ENCODE assay signal across 8 cellular contexts in the genomic region with DNA sequence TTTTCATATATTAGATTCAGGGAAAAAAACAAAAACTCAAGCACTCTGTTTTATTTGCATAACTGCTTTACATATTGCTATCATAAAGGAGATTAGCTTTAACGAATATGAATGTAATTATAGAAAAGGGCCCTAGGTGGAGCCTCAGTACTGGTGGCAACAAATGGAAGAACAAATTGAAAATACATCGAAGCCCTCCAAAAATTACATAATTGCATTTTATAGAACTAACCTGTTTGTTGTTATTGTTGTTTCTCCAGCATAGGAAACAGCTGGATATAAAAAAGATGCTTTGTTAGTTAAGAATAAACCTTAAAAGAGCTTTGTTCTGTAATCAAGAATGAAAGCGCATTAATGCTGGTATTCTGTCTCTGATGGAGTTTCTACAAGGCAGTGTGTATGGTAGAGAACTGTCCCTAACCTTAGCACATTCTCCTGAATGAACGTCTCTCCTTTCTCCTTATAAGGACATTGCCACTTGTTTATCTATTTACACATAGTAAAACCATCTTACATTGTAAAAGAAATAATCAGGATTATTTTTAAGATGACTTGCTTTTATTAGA. TPM values are rescaled to one million over a fixed set of nuclear protein-coding genes. Genes with fewer than 3 reads are reported as not detected.
DNase-seq lines count a peak whose midpoint lies in the region; ATAC-seq and TF ChIP-seq lines count a peak whose summit lies in the region.

No MANE protein-coding gene starts in this region.

- no peak overlapping the region; the same call in 1 of the 2 replicates for H3K9ac ChIP-seq in HUES48 (ENCODE audit: low read depth, low read length)
- H3K9ac ChIP-seq in endodermal cell (ENCODE audit: extremely low read depth, low read length, poor library complexity, severe bottlenecking) = no peak overlapping the region

- H3K9me3 Mint-ChIP-seq in endodermal cell = no peaks in the 10 kb centered on the region
- no peaks in the 10 kb centered on the region for H3K9me3 Mint-ChIP-seq in naive B cell

- peak; percentile 82 for ATAC-seq in GM21381 (IDR thresholded peaks at IDR 0.05; ENCODE audit: unreplicated experiment)
- ATAC-seq in naive B cell (ENCODE audit: low read depth in 2 of 2) = peak; percentile 60 to 63

- H3K4me1 Mint-ChIP-seq in endodermal cell (peaks cover 58% of the 10 kb centered on the region), naive B cell (peaks cover 0 to 9% (median 0%) of the 10 kb centered on the region in 3 donors)

- DNase-seq in DMS79 (lab: John Stamatoyannopoulos, UW) (peak; percentile 43), OCI-M1 (lab: John Stamatoyannopoulos, UW) (peak; percentile 84), endodermal cell (no peak), naive B cell (peak; percentile 5), activated T-cell treated with anti-CD3 and anti-CD28 coated beads for 4 hours (no peak)
- no peak for DNase-seq in stimulated activated CD4-positive, alpha-beta T cell treated with anti-CD3 and anti-CD28 coated beads, Interleukin-4, amount 100 ng/mL, for 1 hour

- H3K27ac Mint-ChIP-seq in endodermal cell (peak overlapping the region; percentile 91), naive B cell (peak overlapping the region in 2 of 6 donors; percentile 2 to 31)

- no peaks in the 10 kb centered on the region for H3K27me3 Mint-ChIP-seq in endodermal cell (ENCODE audit: insufficient read depth)
- no peaks in the 10 kb centered on the region for H3K27me3 Mint-ChIP-seq in naive B cell

- peaks cover 58% of the 10 kb centered on the region for H3K4me1 ChIP-seq in HUES48 (ENCODE audit: control insufficient read depth, insufficient read depth, low read length)
- peaks cover 29% of the 10 kb centered on the region for H3K4me1 ChIP-seq in endodermal cell (ENCODE audit: control insufficient read depth, insufficient read depth, low read length)

- H3K36me3 Mint-ChIP-seq in endodermal cell (ENCODE audit: low read depth) (no peaks in the 10 kb centered on the region), naive B cell (no peaks in the 10 kb centered on the region)

- peak overlapping the region; percentile 36 for H3K4me3 ChIP-seq in HUES48 (ENCODE audit: low read depth, low read length)
- peak overlapping the region; percentile 49 for H3K4me3 ChIP-seq in endodermal cell (ENCODE audit: low read length)

- H3K27ac ChIP-seq in HUES48 (ENCODE audit: low read depth, low read length) (peak overlapping the region; percentile 81), endodermal cell (ENCODE audit: low read depth, low read length) (no peak overlapping the region)

- 44% methylated on average over 4 of the region's 4 CpGs; no CpG with 5 or more reads in 1 of the 2 experiments for WGBS in endodermal cell (ENCODE audit: insufficient coverage in 1 of 2, insufficient read length in 1 of 2), 2 experiments

- H3K4me3 Mint-ChIP-seq in endodermal cell = peak overlapping the region; percentile 26
- peak overlapping the region in 2 of 8 donors; percentile 9 to 17 for H3K4me3 Mint-ChIP-seq in naive B cell

- TF ChIP-seq CTCF in endodermal cell (conservative IDR thresholded peaks at IDR 0.05) = peak; percentile 80

- H3K27me3 ChIP-seq in HUES48 (ENCODE audit: control insufficient read depth, insufficient read depth, low read length) (no peaks in the 10 kb centered on the region), endodermal cell (ENCODE audit: control insufficient read depth, insufficient read depth, low read length, poor library complexity, severe bottlenecking) (no peaks in the 10 kb centered on the region)

- H3K9me3 ChIP-seq in HUES48 (ENCODE audit: control insufficient read depth, insufficient read depth, low read length) = no peaks in the 10 kb centered on the region
- H3K9me3 ChIP-seq in endodermal cell (ENCODE audit: control insufficient read depth, low read length) = peaks cover 4% of the 10 kb centered on the region

- no peaks in the 10 kb centered on the region for H3K36me3 ChIP-seq in HUES48 (ENCODE audit: control insufficient read depth, insufficient read depth, low read length)
- H3K36me3 ChIP-seq in endodermal cell (ENCODE audit: control insufficient read depth, insufficient read depth, low read length) = peaks cover under 1% of the 10 kb centered on the region

RNA-seq across cellular contexts. Expression of a gene that starts 33.7 kb away (rescaled TPM):
- total RNA-seq in endodermal cell = 10 to 100 TPM in 1 of 2 donors, 1 to 10 TPM in 1; 6.4 to 11.1 TPM
- polyA plus RNA-seq in endodermal cell (2013, experiment 1 of 2) = 6.8 TPM
- polyA plus RNA-seq in endodermal cell (2013, experiment 2 of 2) = 6.7 TPM
- under 1 TPM in 5 of 6 donors, not detected in 1; 0.15 to 0.87 (median 0.40) TPM for polyA plus RNA-seq in naive B cell (ENCODE audit: low read depth in 6 of 6)

Comparison
In these comparisons a context has a peak if more than half of its experiments do, and no peak if none do; other contexts are left out.
1. DNase-seq: peak in DMS79 (single experiment), OCI-M1 (single experiment) and naive B cell (single experiment); none in endodermal cell (single experiment), stimulated activated CD4-positive, alpha-beta T cell treated with anti-CD3 and anti-CD28 coated beads, Interleukin-4, amount 100 ng/mL, for 1 hour (single experiment) and activated T-cell treated with anti-CD3 and anti-CD28 coated beads for 4 hours (single experiment).